In genomic region chr7:19294629-19295028, GRCh38 we compare ENCODE assay signal across 21 cellular contexts.
DNase-seq lines count a peak whose midpoint lies in the region; ATAC-seq and TF ChIP-seq lines count a peak whose summit lies in the region.
"Had no signal": no experiment of that assay in that cellular context is flagged by ENCODE, and none has a peak within 500 bp of the region (broad histone marks: within the 10 kb centered on the region; RNA-seq: fewer than 3 reads in every experiment).

No MANE protein-coding gene starts in this region.

- H4K20me1 ChIP-seq in SK-N-SH (ENCODE audit: insufficient read depth), result no peaks in the 10 kb centered on the region

- H3K4me3 ChIP-seq in fibroblast of pulmonary artery (replicated peaks; ENCODE audit: low read depth, low read length) (no peak overlapping the region), SK-N-SH (ENCODE audit: low read depth in 2 of 2, low read length in 1 of 2) (no peak overlapping the region)
- H3K4me3 ChIP-seq: K562, psoas muscle had no signal

- H3K27me3 ChIP-seq in SK-N-SH (ENCODE audit: insufficient read depth), result peaks cover 7% of the 10 kb centered on the region; the same call in 1 of the 2 replicates

- CTCF ChIA-PET in SK-N-SH (lab: Yijun Ruan, JAX), result interaction anchor here (0.6 kb wide), 1 partner anchor 26 kb away, joined by 3 read pairs; no protein-coding TSS in a partner anchor

- no peaks in the 10 kb centered on the region for H3K79me2 ChIP-seq in SK-N-SH (ENCODE audit: insufficient read depth)

- H3F3A ChIP-seq in SK-N-SH (replicated peaks; ENCODE audit: insufficient read depth), result no peaks in the 10 kb centered on the region

- peak; percentile 67 for DNase-seq in NCI-H1092 treated with DMSO at 0.1 percent for 48 hours (lab: John Stamatoyannopoulos, UW)
- DNase-seq in NCI-H1092 (lab: John Stamatoyannopoulos, UW), result no peak
- peak; percentile 31 for DNase-seq in NCI-H2171 (lab: John Stamatoyannopoulos, UW)
- DNase-seq in fibroblast of pulmonary artery (ENCODE audit: low read depth), result peak; percentile 45
- peak; percentile 80 for DNase-seq in stromal cell of bone marrow (ENCODE audit: low read depth)
- no peak for DNase-seq in SK-N-SH
- no peak for DNase-seq in ureter (ENCODE audit: low spot score)
- DNase-seq: activated CD4-positive, alpha-beta T cell treated with anti-CD3 and anti-CD28 coated beads, Interleukin-2, amount 50 U/mL, for 48 hours; activated T-cell treated with anti-CD3 and anti-CD28 coated beads, Interleukin-2, amount 50 U/mL, for 1 hour; dermis blood vessel endothelial cell; head of caudate nucleus; NCI-H1105 treated with DMSO at 0.1 percent for 48 hours; NCI-H2227 treated with DMSO at 0.1 percent for 48 hours; NK-92 treated with Interleukin-12 subunit alpha and Interleukin-12 subunit beta, amount 100 ng/mL, for 24 hours; psoas muscle; stimulated activated naive CD4-positive, alpha-beta T cell had no signal

- H3K27ac ChIP-seq in SK-N-SH (ENCODE audit: low read depth in 2 of 2, low read length in 1 of 2), result no peak overlapping the region
- H3K27ac ChIP-seq: 22Rv1, psoas muscle, RWPE1 had no signal

- TF ChIP-seq EP300 in SK-N-SH (IDR thresholded peaks at IDR 0.05; ENCODE audit: borderline replicate concordance in 1 of 2, low read depth in 1 of 2, low read length in 1 of 2), result no peak

- no peak overlapping the region for H3K4me2 ChIP-seq in SK-N-SH

- no peaks in the 10 kb centered on the region for H3K9me3 ChIP-seq in SK-N-SH
- H3K9me3 ChIP-seq: psoas muscle had no signal

- no peak for TF ChIP-seq CTCF in fibroblast of pulmonary artery (IDR thresholded peaks at IDR 0.05; ENCODE audit: low read length, missing control alignments)
- no peak for TF ChIP-seq CTCF in SK-N-SH (IDR thresholded peaks at IDR 0.05)

- no peak for TF ChIP-seq RAD21 in SK-N-SH (IDR thresholded peaks at IDR 0.05; ENCODE audit: low read length)

- no peak for ATAC-seq in GM21447 (IDR thresholded peaks at IDR 0.05; ENCODE audit: unreplicated experiment)
- ATAC-seq: activated naive CD4-positive, alpha-beta T cell treated with anti-CD3 and anti-CD28 coated beads, Interleukin-2, amount 50 U/mL, for 72 hours; K562 had no signal

- POLR2A ChIA-PET in SK-N-SH (lab: Yijun Ruan, JAX), result no interaction called here

- no peak overlapping the region for H3K9ac ChIP-seq in SK-N-SH

- H3K9me2 ChIP-seq in SK-N-SH, result no peaks in the 10 kb centered on the region

- no peaks in the 10 kb centered on the region; a peak in 1 of 4 replicates for H3K4me1 ChIP-seq in SK-N-SH (ENCODE audit: control insufficient read depth in 1 of 2, insufficient read depth in 2 of 2, low read depth in 1 of 2, low read length in 1 of 2)

- 37% methylated on average over 5 of the region's 5 CpGs for WGBS in SK-N-SH (ENCODE audit: low lambda C conversion rate)

- H3K36me3 ChIP-seq in SK-N-SH (replicated peaks in 1 of 2; ENCODE audit: control insufficient read depth in 1 of 2, insufficient read depth in 2 of 2, low read length in 1 of 2), result no peaks in the 10 kb centered on the region

- H2AFZ ChIP-seq in SK-N-SH (ENCODE audit: low read depth), result no peak overlapping the region

TF ChIP-seq in SK-N-SH, 30 proteins besides CTCF, POLR2A, EP300 and RAD21:
- TF ChIP-seq FOXM1 (IDR thresholded peaks at IDR 0.05; ENCODE audit: low read depth), result no peak
- TF ChIP-seq TAF1 (IDR thresholded peaks at IDR 0.05; ENCODE audit: borderline replicate concordance, low read depth, low read length), result no peak
- TF ChIP-seq TEAD4 (IDR thresholded peaks at IDR 0.05; ENCODE audit: borderline replicate concordance, insufficient read depth), result no peak
- TF ChIP-seq MAX (IDR thresholded peaks at IDR 0.05; ENCODE audit: low read depth), result no peak
- TF ChIP-seq EZH2phosphoT487 (IDR thresholded peaks at IDR 0.05; ENCODE audit: borderline replicate concordance, low read depth), result no peak
- TF ChIP-seq RXRA (IDR thresholded peaks at IDR 0.05; ENCODE audit: borderline replicate concordance, low read depth), result no peak
- TF ChIP-seq, protein P1, sequence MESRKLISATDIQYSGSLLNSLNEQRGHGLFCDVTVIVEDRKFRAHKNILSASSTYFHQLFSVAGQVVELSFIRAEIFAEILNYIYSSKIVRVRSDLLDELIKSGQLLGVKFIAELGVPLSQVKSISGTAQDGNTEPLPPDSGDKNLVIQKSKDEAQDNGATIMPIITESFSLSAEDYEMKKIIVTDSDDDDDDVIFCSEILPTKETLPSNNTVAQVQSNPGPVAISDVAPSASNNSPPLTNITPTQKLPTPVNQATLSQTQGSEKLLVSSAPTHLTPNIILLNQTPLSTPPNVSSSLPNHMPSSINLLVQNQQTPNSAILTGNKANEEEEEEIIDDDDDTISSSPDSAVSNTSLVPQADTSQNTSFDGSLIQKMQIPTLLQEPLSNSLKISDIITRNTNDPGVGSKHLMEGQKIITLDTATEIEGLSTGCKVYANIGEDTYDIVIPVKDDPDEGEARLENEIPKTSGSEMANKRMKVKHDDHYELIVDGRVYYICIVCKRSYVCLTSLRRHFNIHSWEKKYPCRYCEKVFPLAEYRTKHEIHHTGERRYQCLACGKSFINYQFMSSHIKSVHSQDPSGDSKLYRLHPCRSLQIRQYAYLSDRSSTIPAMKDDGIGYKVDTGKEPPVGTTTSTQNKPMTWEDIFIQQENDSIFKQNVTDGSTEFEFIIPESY (IDR thresholded peaks at IDR 0.05; ENCODE audit: borderline replicate concordance, low read depth), result no peak
- TF ChIP-seq MEF2A (IDR thresholded peaks at IDR 0.05; ENCODE audit: borderline replicate concordance, low read depth), result no peak
- TF ChIP-seq MXI1 (IDR thresholded peaks at IDR 0.05; ENCODE audit: low read depth, low read length), result no peak
- TF ChIP-seq, protein P2, sequence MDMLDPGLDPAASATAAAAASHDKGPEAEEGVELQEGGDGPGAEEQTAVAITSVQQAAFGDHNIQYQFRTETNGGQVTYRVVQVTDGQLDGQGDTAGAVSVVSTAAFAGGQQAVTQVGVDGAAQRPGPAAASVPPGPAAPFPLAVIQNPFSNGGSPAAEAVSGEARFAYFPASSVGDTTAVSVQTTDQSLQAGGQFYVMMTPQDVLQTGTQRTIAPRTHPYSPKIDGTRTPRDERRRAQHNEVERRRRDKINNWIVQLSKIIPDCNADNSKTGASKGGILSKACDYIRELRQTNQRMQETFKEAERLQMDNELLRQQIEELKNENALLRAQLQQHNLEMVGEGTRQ (IDR thresholded peaks at IDR 0.05; ENCODE audit: borderline replicate concordance, low read depth, low read length), result no peak
- TF ChIP-seq, protein P3, sequence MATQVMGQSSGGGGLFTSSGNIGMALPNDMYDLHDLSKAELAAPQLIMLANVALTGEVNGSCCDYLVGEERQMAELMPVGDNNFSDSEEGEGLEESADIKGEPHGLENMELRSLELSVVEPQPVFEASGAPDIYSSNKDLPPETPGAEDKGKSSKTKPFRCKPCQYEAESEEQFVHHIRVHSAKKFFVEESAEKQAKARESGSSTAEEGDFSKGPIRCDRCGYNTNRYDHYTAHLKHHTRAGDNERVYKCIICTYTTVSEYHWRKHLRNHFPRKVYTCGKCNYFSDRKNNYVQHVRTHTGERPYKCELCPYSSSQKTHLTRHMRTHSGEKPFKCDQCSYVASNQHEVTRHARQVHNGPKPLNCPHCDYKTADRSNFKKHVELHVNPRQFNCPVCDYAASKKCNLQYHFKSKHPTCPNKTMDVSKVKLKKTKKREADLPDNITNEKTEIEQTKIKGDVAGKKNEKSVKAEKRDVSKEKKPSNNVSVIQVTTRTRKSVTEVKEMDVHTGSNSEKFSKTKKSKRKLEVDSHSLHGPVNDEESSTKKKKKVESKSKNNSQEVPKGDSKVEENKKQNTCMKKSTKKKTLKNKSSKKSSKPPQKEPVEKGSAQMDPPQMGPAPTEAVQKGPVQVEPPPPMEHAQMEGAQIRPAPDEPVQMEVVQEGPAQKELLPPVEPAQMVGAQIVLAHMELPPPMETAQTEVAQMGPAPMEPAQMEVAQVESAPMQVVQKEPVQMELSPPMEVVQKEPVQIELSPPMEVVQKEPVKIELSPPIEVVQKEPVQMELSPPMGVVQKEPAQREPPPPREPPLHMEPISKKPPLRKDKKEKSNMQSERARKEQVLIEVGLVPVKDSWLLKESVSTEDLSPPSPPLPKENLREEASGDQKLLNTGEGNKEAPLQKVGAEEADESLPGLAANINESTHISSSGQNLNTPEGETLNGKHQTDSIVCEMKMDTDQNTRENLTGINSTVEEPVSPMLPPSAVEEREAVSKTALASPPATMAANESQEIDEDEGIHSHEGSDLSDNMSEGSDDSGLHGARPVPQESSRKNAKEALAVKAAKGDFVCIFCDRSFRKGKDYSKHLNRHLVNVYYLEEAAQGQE (IDR thresholded peaks at IDR 0.05; ENCODE audit: low read depth, low read length), result no peak
- TF ChIP-seq, protein P4, sequence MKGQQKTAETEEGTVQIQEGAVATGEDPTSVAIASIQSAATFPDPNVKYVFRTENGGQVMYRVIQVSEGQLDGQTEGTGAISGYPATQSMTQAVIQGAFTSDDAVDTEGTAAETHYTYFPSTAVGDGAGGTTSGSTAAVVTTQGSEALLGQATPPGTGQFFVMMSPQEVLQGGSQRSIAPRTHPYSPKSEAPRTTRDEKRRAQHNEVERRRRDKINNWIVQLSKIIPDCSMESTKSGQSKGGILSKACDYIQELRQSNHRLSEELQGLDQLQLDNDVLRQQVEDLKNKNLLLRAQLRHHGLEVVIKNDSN (IDR thresholded peaks at IDR 0.05; ENCODE audit: borderline replicate concordance, low read depth), result no peak
- TF ChIP-seq GATA2 (CRISPR knock-in tag; IDR thresholded peaks at IDR 0.05), result no peak
- no peak for TF ChIP-seq NFIC (IDR thresholded peaks at IDR 0.05; ENCODE audit: borderline replicate concordance)
- no peak for TF ChIP-seq TCF12 (IDR thresholded peaks at IDR 0.05)
TF ChIP-seq in SK-N-SH: peak in this region for 0.

Comparison
In these comparisons a context has a peak if more than half of its experiments do, and no peak if none do; other contexts are left out.
1. DNase-seq: peak in NCI-H1092 treated with DMSO at 0.1 percent for 48 hours (single experiment), NCI-H2171 (single experiment), fibroblast of pulmonary artery (single experiment) and stromal cell of bone marrow (single experiment); none in NCI-H1092 (single experiment), SK-N-SH (single experiment) and ureter (single experiment).